ENCODE assay signal across 27 cellular contexts in the genomic region with DNA sequence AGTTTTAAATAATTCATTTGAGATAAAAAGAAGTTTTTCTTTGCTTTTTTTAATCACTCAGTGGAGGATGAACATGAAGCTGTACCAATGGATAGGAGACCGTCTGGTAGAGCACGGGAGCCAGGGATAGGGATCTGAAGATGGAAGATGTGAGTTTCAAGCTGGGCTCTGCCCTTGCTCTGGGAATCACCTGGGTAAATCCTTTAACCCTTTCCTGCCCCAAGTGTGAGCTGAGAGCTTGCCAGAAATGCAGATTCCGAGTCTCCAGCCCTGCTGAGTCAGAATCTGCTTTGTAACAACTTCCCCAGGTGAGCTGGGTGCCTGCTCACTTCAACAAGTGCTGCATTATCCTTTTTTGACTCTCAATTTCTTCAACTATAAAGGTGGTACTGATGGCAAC. TPM values are rescaled to one million over a fixed set of nuclear protein-coding genes. Genes with fewer than 3 reads are reported as not detected.
"Had no signal": no experiment of that assay in that cellular context is flagged by ENCODE, and none has a peak within 500 bp of the region (broad histone marks: within the 10 kb centered on the region; RNA-seq: fewer than 3 reads in every experiment).

No MANE protein-coding gene starts in this region.

- H3K9me3 ChIP-seq: esophagus squamous epithelium, heart right ventricle, prostate gland, right atrium auricular region, sigmoid colon, testis, tibial nerve, upper lobe of right lung, uterus had no signal

- H3K36me3 Mint-ChIP-seq: memory B cell; natural killer cell; stimulated activated effector memory CD8-positive, alpha-beta T cell treated with anti-CD3 and anti-CD28 coated beads, Interleukin-12 subunit alpha, Interleukin-12 subunit beta, amount 100 ng/mL, for 72 hours had no signal

- H3K4me3 Mint-ChIP-seq: memory B cell; natural killer cell; stimulated activated effector memory CD8-positive, alpha-beta T cell treated with anti-CD3 and anti-CD28 coated beads, Interleukin-12 subunit alpha, Interleukin-12 subunit beta, amount 100 ng/mL, for 72 hours had no signal

- H3K27me3 Mint-ChIP-seq: memory B cell had no signal

- FAIRE-seq: colon, kidney had no signal

- H3K4me3 ChIP-seq: dorsolateral prefrontal cortex, esophagus squamous epithelium, heart right ventricle, lung, prostate gland, right atrium auricular region, sigmoid colon, testis, tibial nerve, upper lobe of right lung, uterus had no signal

- H3K4me1 Mint-ChIP-seq: memory B cell; natural killer cell; stimulated activated effector memory CD8-positive, alpha-beta T cell treated with anti-CD3 and anti-CD28 coated beads, Interleukin-12 subunit alpha, Interleukin-12 subunit beta, amount 100 ng/mL, for 72 hours had no signal

- H3K36me3 ChIP-seq: esophagus squamous epithelium, heart right ventricle, prostate gland, right atrium auricular region, sigmoid colon, tibial nerve, upper lobe of right lung, uterus had no signal

- H3K4me1 ChIP-seq: prostate gland, sigmoid colon, testis, upper lobe of right lung, uterus had no signal

- H3K27ac ChIP-seq: dorsolateral prefrontal cortex, esophagus squamous epithelium, heart right ventricle, prostate gland, right atrium auricular region, sigmoid colon, testis, tibial nerve, upper lobe of right lung, uterus had no signal

- ATAC-seq: heart right ventricle; left lobe of liver; natural killer cell; stimulated activated effector memory CD8-positive, alpha-beta T cell treated with anti-CD3 and anti-CD28 coated beads, Interleukin-12 subunit alpha, Interleukin-12 subunit beta, amount 100 ng/mL, for 72 hours; stimulated activated naive CD8-positive, alpha-beta T cell treated with anti-CD3 and anti-CD28 coated beads, Interleukin-15, Interleukin-2, amounts not matched to agents 100 U/mL and 50 U/mL, for 24 hours; upper lobe of right lung had no signal

- H3K27me3 ChIP-seq: esophagus squamous epithelium, heart right ventricle, right atrium auricular region, sigmoid colon, testis, tibial nerve, upper lobe of right lung, uterus had no signal

- H3K9me3 Mint-ChIP-seq: natural killer cell; stimulated activated effector memory CD8-positive, alpha-beta T cell treated with anti-CD3 and anti-CD28 coated beads, Interleukin-12 subunit alpha, Interleukin-12 subunit beta, amount 100 ng/mL, for 72 hours had no signal

- H3K27ac Mint-ChIP-seq: memory B cell; natural killer cell; stimulated activated effector memory CD8-positive, alpha-beta T cell treated with anti-CD3 and anti-CD28 coated beads, Interleukin-12 subunit alpha, Interleukin-12 subunit beta, amount 100 ng/mL, for 72 hours had no signal

- DNase-seq: dorsolateral prefrontal cortex; effector CD4-positive, alpha-beta T cell; erythroblast; esophagus squamous epithelium; foreskin melanocyte; glutamatergic neuron; heart right ventricle; hippocampal formation; kidney; natural killer cell; sigmoid colon; stimulated activated CD4-positive, alpha-beta T cell treated with anti-CD3 and anti-CD28 coated beads, Interleukin-2, amount 100 ng/mL, for 24 hours; stimulated activated CD4-positive, alpha-beta T cell treated with anti-CD3 and anti-CD28 coated beads, Interleukin-4, amount 100 ng/mL, for 24 hours; stimulated activated naive CD8-positive, alpha-beta T cell treated with anti-CD3 and anti-CD28 coated beads, Interleukin-15, Interleukin-2, amounts not matched to agents 100 U/mL and 50 U/mL, for 24 hours; substantia nigra; testis; upper lobe of right lung; uterus had no signal

RNA-seq across cellular contexts. Expression of gene ERG, which starts 44.1 kb away (rescaled TPM):
- polyA plus RNA-seq: neural cell had no signal
